In the genomic region with DNA sequence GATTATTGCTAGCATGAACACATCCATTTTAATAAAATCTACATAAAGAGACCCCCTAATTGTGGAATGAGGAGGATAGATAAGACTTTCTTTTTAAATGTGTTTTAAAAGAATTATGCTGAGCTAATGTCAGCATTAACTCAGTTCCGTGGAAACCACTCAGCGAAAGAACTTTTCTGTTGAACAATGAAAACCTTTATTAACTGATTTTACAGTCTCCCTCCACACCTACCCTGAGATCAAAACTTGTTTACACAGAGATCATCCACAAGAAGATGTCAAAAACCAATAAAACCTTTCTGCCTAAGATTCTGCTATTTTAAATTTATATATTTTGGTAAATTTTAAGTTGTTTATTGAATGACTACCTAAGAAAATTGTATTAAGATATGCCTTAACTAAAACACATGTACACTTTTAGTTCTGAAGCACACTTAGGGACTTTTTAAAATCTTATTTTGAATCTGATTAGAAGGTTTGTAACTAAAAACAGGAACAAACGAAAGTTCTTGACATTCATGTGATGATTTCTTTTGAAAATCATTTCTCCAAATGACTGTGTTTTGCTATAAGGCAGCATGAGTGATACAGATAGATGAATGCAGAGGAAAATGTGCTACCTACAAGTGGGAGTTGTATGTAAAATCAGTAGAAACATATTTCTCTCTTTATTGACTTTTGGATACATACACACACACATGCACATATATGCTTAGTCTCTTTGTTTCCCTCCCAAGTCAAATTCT, we compare ENCODE assay signal across 15 cellular contexts.
"Had no signal": no experiment of that assay in that cellular context is flagged by ENCODE, and none has a peak within 500 bp of the region (broad histone marks: within the 10 kb centered on the region; RNA-seq: fewer than 3 reads in every experiment).

No MANE protein-coding gene starts in this region.

- H3K4me1 ChIP-seq: esophagus squamous epithelium, left lung, stomach, testis had no signal

- H3K36me3 Mint-ChIP-seq: naive thymus-derived CD4-positive, alpha-beta T cell had no signal

- H3K9me3 ChIP-seq: esophagus squamous epithelium, left lung, ovary, stomach, testis had no signal

- DNase-seq: activated naive CD4-positive, alpha-beta T cell treated with Interleukin-2 at 50 U/mL for 16 hours; anterior cingulate cortex; brain microvascular endothelial cell; effector CD8-positive, alpha-beta T cell; esophagus squamous epithelium; hypothalamus; kidney; left lung; naive thymus-derived CD4-positive, alpha-beta T cell; ovary; stomach; testis had no signal

- ATAC-seq: activated T-helper 17 cell treated with anti-CD3 and anti-CD28 coated beads, Interleukin-2, amount 50 U/mL, for 72 hours; left lung; naive thymus-derived CD4-positive, alpha-beta T cell; sciatic nerve had no signal

- H3K27ac Mint-ChIP-seq: activated T-helper 17 cell treated with anti-CD3 and anti-CD28 coated beads, Interleukin-2, amount 50 U/mL, for 72 hours; naive thymus-derived CD4-positive, alpha-beta T cell had no signal

- H3K27me3 Mint-ChIP-seq: activated T-helper 17 cell treated with anti-CD3 and anti-CD28 coated beads, Interleukin-2, amount 50 U/mL, for 72 hours; central memory CD8-positive, alpha-beta T cell had no signal

- H3K4me1 Mint-ChIP-seq: activated T-helper 17 cell treated with anti-CD3 and anti-CD28 coated beads, Interleukin-2, amount 50 U/mL, for 72 hours; central memory CD8-positive, alpha-beta T cell; naive thymus-derived CD4-positive, alpha-beta T cell had no signal

- H3K36me3 ChIP-seq: brain microvascular endothelial cell, esophagus squamous epithelium, left lung, ovary, stomach had no signal

- H3K4me3 ChIP-seq: esophagus squamous epithelium, left lung, ovary, stomach, testis had no signal

- H3K4me3 Mint-ChIP-seq: activated T-helper 17 cell treated with anti-CD3 and anti-CD28 coated beads, Interleukin-2, amount 50 U/mL, for 72 hours; central memory CD8-positive, alpha-beta T cell; naive thymus-derived CD4-positive, alpha-beta T cell had no signal

- H3K27me3 ChIP-seq: brain microvascular endothelial cell, esophagus squamous epithelium, left lung, ovary, stomach, testis had no signal

- H3K27ac ChIP-seq: brain microvascular endothelial cell, esophagus squamous epithelium, left lung, ovary, stomach, testis had no signal
